ENCODE assay signal across 1 cellular context in genomic region chr1:218479436-218480115, GRCh38.
TF ChIP-seq lines count a peak whose summit lies in the region.

No MANE protein-coding gene starts in this region.

TF ChIP-seq in endothelial cell of umbilical vein, 7 proteins besides CTCF, POLR2A, EP300 and RAD21 (continued from another document):
- TF ChIP-seq MAX (IDR thresholded peaks at IDR 0.05; ENCODE audit: insufficient read depth, insufficient read length), result no peak
- no peak for TF ChIP-seq JUN (IDR thresholded peaks at IDR 0.05; ENCODE audit: borderline replicate concordance, insufficient read depth, insufficient read length, low read depth)
TF ChIP-seq in endothelial cell of umbilical vein: peak in this region for 0.
